ENCODE assay signal across 8 cellular contexts in the genomic region with DNA sequence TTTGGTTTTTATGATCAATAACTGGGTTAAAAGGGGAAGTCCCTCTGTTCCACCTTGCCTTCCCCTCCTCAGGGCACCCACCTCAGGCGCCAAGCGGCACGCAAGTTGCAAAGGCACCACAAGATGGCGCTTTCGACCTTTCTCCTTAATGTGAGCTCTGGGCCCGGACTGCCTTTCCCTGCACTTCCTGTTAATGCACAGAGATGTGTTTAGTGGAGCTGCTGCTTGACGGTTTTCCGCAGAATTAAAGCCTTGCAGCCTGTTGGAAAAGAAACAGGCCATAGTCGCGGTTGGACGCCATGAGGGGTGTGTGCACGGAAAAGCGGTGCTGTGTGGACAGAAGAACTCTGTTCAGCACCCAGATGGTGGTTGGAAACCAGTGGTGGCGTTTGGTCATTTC. TPM values are rescaled to one million over a fixed set of nuclear protein-coding genes. Genes with fewer than 3 reads are reported as not detected.
A peak's percentile ranks its signal among the peaks of the same experiment; 100 is the strongest.
DNase-seq lines count a peak whose midpoint lies in the region; ATAC-seq, FAIRE-seq and TF ChIP-seq lines count a peak whose summit lies in the region.

No MANE protein-coding gene starts in this region.

- no peaks in the 10 kb centered on the region for H3K36me3 Mint-ChIP-seq in nephron progenitor cell (ENCODE audit: low read depth)

- peaks cover 28% of the 10 kb centered on the region for H3K4me1 Mint-ChIP-seq in nephron progenitor cell

- H3K9me3 ChIP-seq in NT2/D1 (ENCODE audit: insufficient read depth, low read length): no peaks in the 10 kb centered on the region

- H3K4me1 ChIP-seq in NT2/D1 (ENCODE audit: insufficient read depth, insufficient read length): no peaks in the 10 kb centered on the region

- TF ChIP-seq CTCF in D721Med (IDR thresholded peaks at IDR 0.05; ENCODE audit: insufficient read depth, missing control alignments) (peak; percentile 96), nephron progenitor cell (IDR thresholded peaks at IDR 0.05) (peak; percentile 90)

- H3K9ac ChIP-seq in NT2/D1 (ENCODE audit: insufficient read length, low read depth): no peak overlapping the region

- no peak overlapping the region for H3K27ac Mint-ChIP-seq in nephron progenitor cell

- no peak overlapping the region for H3K4me3 ChIP-seq in NT2/D1 (ENCODE audit: insufficient read length, low read depth)

- no peaks in the 10 kb centered on the region for H3K36me3 ChIP-seq in NT2/D1 (ENCODE audit: insufficient read depth, insufficient read length, low read length)

- H3K4me3 Mint-ChIP-seq in nephron progenitor cell: no peak overlapping the region

- H3K27me3 Mint-ChIP-seq in nephron progenitor cell (ENCODE audit: low read depth, poor library complexity): peaks cover 71% of the 10 kb centered on the region

- no peak for FAIRE-seq in D721Med (lab: Jason Lieb, UNC)

- peak; percentile 75 for ATAC-seq in GM19468 (IDR thresholded peaks at IDR 0.05; ENCODE audit: extremely low read depth, unreplicated experiment)
- ATAC-seq in HG03571 (IDR thresholded peaks at IDR 0.05; ENCODE audit: unreplicated experiment): peak; percentile 83
- peak; percentile 84 for ATAC-seq in esophagus mucosa

- peak; percentile 78 for DNase-seq in D721Med (ENCODE audit: insufficient read length, low spot score)
- DNase-seq in NT2/D1 (ENCODE audit: low read depth, low spot score): peak; percentile 71
- peak; percentile 52 for DNase-seq in activated CD8-positive, alpha-beta memory T cell treated with anti-CD3 and anti-CD28 coated beads, Interleukin-2, amount 50 U/mL, for 4 hours
- DNase-seq in nephron progenitor cell: peak; percentile 87
- peak; percentile 95 for DNase-seq in superior temporal gyrus (ENCODE audit: extremely low spot score)

- peaks cover 7% of the 10 kb centered on the region for H3K9me3 Mint-ChIP-seq in nephron progenitor cell

- peaks cover 6% of the 10 kb centered on the region for H3K27me3 ChIP-seq in NT2/D1 (ENCODE audit: insufficient read depth, insufficient read length)

RNA-seq across cellular contexts. Expression of a gene that starts 17.9 kb away (rescaled TPM):
- 179 TPM for total RNA-seq in esophagus mucosa

RNA-seq across cellular contexts. Expression of a gene that starts 25.1 kb away (rescaled TPM):
- total RNA-seq in esophagus mucosa: not detected
